11 cellular contexts compared by ENCODE assay signal in the genomic region with DNA sequence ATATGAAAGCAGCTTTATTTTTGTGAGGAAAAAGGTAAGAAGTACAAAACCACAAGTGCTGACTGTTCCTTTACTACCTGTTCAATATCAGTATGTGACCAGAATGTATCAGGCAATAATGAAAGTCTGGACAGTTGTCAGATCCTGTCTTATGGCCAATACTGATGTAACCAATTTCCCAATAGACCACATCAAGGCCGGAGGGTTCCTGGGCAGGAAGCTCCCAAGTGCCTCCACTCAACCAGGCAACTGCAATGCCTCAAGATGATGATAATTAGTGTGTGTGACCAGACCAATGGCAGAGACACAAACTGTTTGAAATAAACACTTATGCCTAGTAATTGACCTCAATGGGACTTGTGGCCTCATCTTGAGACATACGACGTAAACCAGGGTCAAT.
"Had no signal": no experiment of that assay in that cellular context is flagged by ENCODE, and none has a peak within 500 bp of the region (broad histone marks: within the 10 kb centered on the region; RNA-seq: fewer than 3 reads in every experiment).

No MANE protein-coding gene starts in this region.

- DNase-seq: activated CD4-positive, alpha-beta memory T cell treated with anti-CD3 and anti-CD28 coated beads for 36 hours; activated CD4-positive, alpha-beta T cell treated with anti-CD3 and anti-CD28 coated beads for 1 hour; activated effector memory CD4-positive, alpha-beta T cell treated with anti-CD3 and anti-CD28 coated beads, Interleukin-2, amount 50 U/mL, for 16 hours; activated T-cell treated with anti-CD3 and anti-CD28 coated beads, Interleukin-2, amount 50 U/mL, for 4 hours; aorta; foreskin melanocyte; left ventricle myocardium superior; naive thymus-derived CD4-positive, alpha-beta T cell; posterior cingulate gyrus; tibial artery had no signal

- ATAC-seq: activated T-cell treated with anti-CD3 and anti-CD28 coated beads, Interleukin-2, amount 50 U/mL, for 4 hours; heart left ventricle; left ventricle myocardium superior; naive thymus-derived CD4-positive, alpha-beta T cell had no signal
